1 cellular context compared by ENCODE assay signal in the genomic region with DNA sequence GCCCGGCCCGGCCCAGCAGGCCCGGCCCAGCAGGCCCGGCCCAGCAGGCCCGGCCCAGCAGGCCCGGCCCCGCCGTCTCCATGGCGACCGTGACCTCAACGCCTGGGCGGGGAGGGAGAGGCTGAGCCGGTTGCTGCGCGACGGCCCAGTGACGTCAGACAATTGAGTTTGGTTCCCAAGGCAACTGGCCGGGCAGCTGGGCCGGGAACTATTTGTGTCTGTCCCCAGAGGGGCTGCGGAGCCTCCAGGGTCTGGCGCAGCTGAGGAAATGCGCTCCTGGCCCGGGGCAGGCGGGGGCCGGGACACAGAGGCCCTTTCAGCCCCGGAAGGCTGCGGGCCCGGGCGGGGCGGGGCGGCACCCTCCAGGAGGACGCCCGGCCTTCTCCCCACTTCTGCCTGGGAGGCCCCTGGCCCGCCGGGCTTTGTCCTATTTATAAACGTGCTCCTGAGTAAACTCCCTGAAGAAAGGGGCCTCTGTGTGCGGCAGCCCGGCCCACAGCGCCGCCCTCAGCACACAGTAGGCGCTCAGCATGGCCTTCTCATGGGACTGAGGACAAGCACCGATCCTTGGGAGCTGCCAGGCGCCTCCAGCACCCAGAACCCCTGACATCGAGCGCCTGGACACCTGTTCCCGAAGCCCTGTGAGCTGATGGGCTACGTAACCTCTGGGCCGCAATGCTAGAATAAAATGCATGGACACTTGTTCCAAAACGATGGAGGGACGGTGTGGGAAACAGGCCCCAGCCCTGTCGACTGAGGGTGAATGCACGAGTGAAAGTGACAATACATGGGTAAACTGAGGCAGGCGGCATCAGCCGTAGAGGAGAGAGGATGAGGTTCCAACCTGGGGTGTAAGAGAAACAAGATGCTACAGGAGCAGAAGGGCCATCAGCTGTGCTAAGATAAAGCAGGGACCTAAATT.
TF ChIP-seq lines count a peak whose summit lies in the region.

No MANE protein-coding gene starts in this region.

TF ChIP-seq in HEK293, 187 proteins besides CTCF, POLR2A, EP300 and RAD21 (continued from another document):
- TF ChIP-seq, protein P1, sequence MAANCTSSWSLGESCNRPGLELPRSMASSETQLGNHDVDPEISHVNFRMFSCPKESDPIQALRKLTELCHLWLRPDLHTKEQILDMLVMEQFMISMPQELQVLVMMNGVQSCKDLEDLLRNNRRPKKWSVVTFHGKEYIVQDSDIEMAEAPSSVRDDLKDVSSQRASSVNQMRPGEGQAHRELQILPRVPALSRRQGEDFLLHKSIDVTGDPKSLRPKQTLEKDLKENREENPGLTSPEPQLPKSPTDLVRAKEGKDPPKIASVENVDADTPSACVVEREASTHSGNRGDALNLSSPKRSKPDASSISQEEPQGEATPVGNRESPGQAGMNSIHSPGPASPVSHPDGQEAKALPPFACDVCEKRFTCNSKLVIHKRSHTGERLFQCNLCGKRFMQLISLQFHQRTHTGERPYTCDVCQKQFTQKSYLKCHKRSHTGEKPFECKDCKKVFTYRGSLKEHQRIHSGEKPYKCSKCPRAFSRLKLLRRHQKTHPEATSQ (tag by site-specific recombination; IDR thresholded peaks at IDR 0.05): no peak
- TF ChIP-seq ZNF175 (tag by site-specific recombination; IDR thresholded peaks at IDR 0.05): no peak
- peak; percentile 86 for TF ChIP-seq IKZF3 (tag by site-specific recombination; IDR thresholded peaks at IDR 0.05)
- no peak for TF ChIP-seq ZNF704 (tag by site-specific recombination; IDR thresholded peaks at IDR 0.05)
- no peak for TF ChIP-seq SCRT1 (tag by site-specific recombination; IDR thresholded peaks at IDR 0.05; ENCODE audit: borderline replicate concordance)
- no peak for TF ChIP-seq GLI4 (tag by site-specific recombination; IDR thresholded peaks at IDR 0.05)
- TF ChIP-seq ZXDB (tag by site-specific recombination; IDR thresholded peaks at IDR 0.05): no peak
- no peak for TF ChIP-seq KLF8 (tag by site-specific recombination; IDR thresholded peaks at IDR 0.05)
- no peak for TF ChIP-seq ZFP69B (tag by site-specific recombination; IDR thresholded peaks at IDR 0.05)
- TF ChIP-seq, protein P2, sequence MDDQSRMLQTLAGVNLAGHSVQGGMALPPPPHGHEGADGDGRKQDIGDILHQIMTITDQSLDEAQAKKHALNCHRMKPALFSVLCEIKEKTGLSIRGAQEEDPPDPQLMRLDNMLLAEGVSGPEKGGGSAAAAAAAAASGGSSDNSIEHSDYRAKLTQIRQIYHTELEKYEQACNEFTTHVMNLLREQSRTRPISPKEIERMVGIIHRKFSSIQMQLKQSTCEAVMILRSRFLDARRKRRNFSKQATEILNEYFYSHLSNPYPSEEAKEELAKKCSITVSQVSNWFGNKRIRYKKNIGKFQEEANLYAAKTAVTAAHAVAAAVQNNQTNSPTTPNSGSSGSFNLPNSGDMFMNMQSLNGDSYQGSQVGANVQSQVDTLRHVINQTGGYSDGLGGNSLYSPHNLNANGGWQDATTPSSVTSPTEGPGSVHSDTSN (CRISPR knock-in tag; IDR thresholded peaks at IDR 0.05): no peak
- no peak for TF ChIP-seq ZNF48 (tag by site-specific recombination; IDR thresholded peaks at IDR 0.05)
- no peak for TF ChIP-seq ZNF571 (tag by site-specific recombination; IDR thresholded peaks at IDR 0.05)
- TF ChIP-seq SP3 (tag by site-specific recombination; IDR thresholded peaks at IDR 0.05): peak; percentile 26
- no peak for TF ChIP-seq OVOL3 (tag by site-specific recombination; IDR thresholded peaks at IDR 0.05)
- TF ChIP-seq ZNF596 (tag by site-specific recombination; IDR thresholded peaks at IDR 0.05): no peak
- TF ChIP-seq ZNF660 (tag by site-specific recombination; IDR thresholded peaks at IDR 0.05): no peak
- TF ChIP-seq HOXC10 (CRISPR knock-in tag; IDR thresholded peaks at IDR 0.05): no peak
- peak; percentile 71 for TF ChIP-seq PATZ1 (tag by site-specific recombination; IDR thresholded peaks at IDR 0.05)
- TF ChIP-seq ZNF501 (tag by site-specific recombination; IDR thresholded peaks at IDR 0.05): no peak
- no peak for TF ChIP-seq ZNF324 (tag by site-specific recombination; IDR thresholded peaks at IDR 0.05)
- TF ChIP-seq ZSCAN16 (tag by site-specific recombination; IDR thresholded peaks at IDR 0.05): no peak
- TF ChIP-seq ZNF394 (tag by site-specific recombination; IDR thresholded peaks at IDR 0.05; ENCODE audit: borderline replicate concordance): no peak
- TF ChIP-seq GLIS1 (tag by site-specific recombination; IDR thresholded peaks at IDR 0.05): peak; percentile 70
- no peak for TF ChIP-seq RBAK (tag by site-specific recombination; IDR thresholded peaks at IDR 0.05)
- TF ChIP-seq GLI2 (tag by site-specific recombination; IDR thresholded peaks at IDR 0.05; ENCODE audit: borderline replicate concordance, low read depth): no peak
- TF ChIP-seq HOXD13 (CRISPR knock-in tag; IDR thresholded peaks at IDR 0.05; ENCODE audit: borderline replicate concordance): no peak
- no peak for TF ChIP-seq ZSCAN23 (tag by site-specific recombination; IDR thresholded peaks at IDR 0.05)
- peak; percentile 87 for TF ChIP-seq ZBTB20 (tag by site-specific recombination; IDR thresholded peaks at IDR 0.05)
- no peak for TF ChIP-seq ZNF658 (tag by site-specific recombination; IDR thresholded peaks at IDR 0.05)
- TF ChIP-seq ZNF140 (tag by site-specific recombination; IDR thresholded peaks at IDR 0.05): no peak
- TF ChIP-seq ZNF629 (tag by site-specific recombination; IDR thresholded peaks at IDR 0.05): peak; percentile 85
- TF ChIP-seq ZNF670 (tag by site-specific recombination; IDR thresholded peaks at IDR 0.05; ENCODE audit: low read depth): no peak
- no peak for TF ChIP-seq ZNF248 (tag by site-specific recombination; IDR thresholded peaks at IDR 0.05)
- peak; percentile 95 for TF ChIP-seq ATF2 (tag by site-specific recombination; IDR thresholded peaks at IDR 0.05; ENCODE audit: low read depth)
- TF ChIP-seq KLF7 (tag by site-specific recombination; IDR thresholded peaks at IDR 0.05; ENCODE audit: borderline replicate concordance): no peak
- no peak for TF ChIP-seq ZNF155 (tag by site-specific recombination; IDR thresholded peaks at IDR 0.05)
- TF ChIP-seq ZNF433 (tag by site-specific recombination; IDR thresholded peaks at IDR 0.05; ENCODE audit: low read depth): no peak
- no peak for TF ChIP-seq ZFHX2 (tag by site-specific recombination; conservative IDR thresholded peaks at IDR 0.05)
- TF ChIP-seq TCF7L2 (IDR thresholded peaks at IDR 0.05; ENCODE audit: borderline replicate concordance, low read depth, low read length): no peak
